In the genomic region with DNA sequence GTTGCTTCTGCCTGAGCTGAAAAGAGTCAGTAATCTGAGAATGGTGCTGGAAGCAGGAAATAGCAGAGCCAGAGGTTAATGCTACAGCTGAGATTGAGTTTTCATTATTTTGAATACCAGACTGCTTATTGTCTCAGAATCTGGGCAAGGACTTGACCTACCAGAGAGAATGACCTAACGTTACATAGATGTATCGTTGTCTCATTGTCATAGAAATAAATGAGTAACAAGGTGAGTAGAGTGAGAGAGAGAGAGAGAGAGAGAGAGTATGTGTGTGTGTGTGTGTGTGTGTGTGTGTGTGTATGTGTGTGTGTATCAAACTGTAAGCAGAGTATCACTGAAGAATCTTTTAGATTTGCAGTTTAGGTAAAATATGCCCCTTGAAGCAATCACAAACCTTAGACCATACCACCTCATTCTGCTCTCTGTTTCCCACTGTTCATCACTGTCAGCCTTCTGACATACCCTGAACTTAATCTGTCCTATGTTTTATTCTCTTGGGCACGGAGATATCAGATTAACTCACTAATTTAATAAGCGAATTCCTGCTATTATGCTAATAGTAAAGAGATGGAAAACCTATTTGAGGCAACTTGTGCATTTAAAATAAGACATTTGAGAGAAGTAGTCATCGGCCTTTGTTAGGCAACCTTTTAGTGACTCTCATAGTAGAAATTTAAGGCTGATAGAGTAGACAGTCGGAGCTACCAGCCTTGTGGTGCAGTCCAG, we compare ENCODE assay signal across 10 cellular contexts.
A peak's percentile ranks its signal among the peaks of the same experiment; 100 is the strongest.
DNase-seq lines count a peak whose midpoint lies in the region; ATAC-seq and TF ChIP-seq lines count a peak whose summit lies in the region.
"Had no signal": no experiment of that assay in that cellular context is flagged by ENCODE, and none has a peak within 500 bp of the region (broad histone marks: within the 10 kb centered on the region; RNA-seq: fewer than 3 reads in every experiment).

No MANE protein-coding gene starts in this region.

- peaks cover 3% of the 10 kb centered on the region for H3K4me1 ChIP-seq in upper lobe of right lung

- H3K27ac Mint-ChIP-seq in endothelial cell (ENCODE audit: unreplicated experiment): peak overlapping the region; percentile 13

- H3K9me3 Mint-ChIP-seq in endothelial cell (ENCODE audit: unreplicated experiment): no peaks in the 10 kb centered on the region

- H3K4me1 Mint-ChIP-seq in endothelial cell (ENCODE audit: unreplicated experiment): peaks cover 12% of the 10 kb centered on the region

- peaks cover 1% of the 10 kb centered on the region for H3K27me3 Mint-ChIP-seq in endothelial cell (ENCODE audit: unreplicated experiment)

- peaks cover 20% of the 10 kb centered on the region for H3K36me3 ChIP-seq in upper lobe of right lung

- peak; percentile 86 for DNase-seq in Caki2 (ENCODE audit: low read depth)
- DNase-seq in RKO (ENCODE audit: low spot score): peak; percentile 33
- DNase-seq in endothelial cell (ENCODE audit: low spot score): no peak
- DNase-seq in non-pigmented ciliary epithelial cell (ENCODE audit: low read depth): peak; percentile 89
- DNase-seq in upper lobe of right lung: no peak
- DNase-seq in posterior cingulate gyrus: no peak
- DNase-seq: heart right ventricle, NCI-H146 had no signal

- H3K36me3 Mint-ChIP-seq in endothelial cell (ENCODE audit: low read depth, unreplicated experiment): peaks cover 40% of the 10 kb centered on the region

- in situ Hi-C loops in Caki2 (cut with HindIII; ENCODE audit: low pct_unique_long_range_greater_than_20kb, low sequenced_read_pairs): no loop called here

- intact Hi-C loops in upper lobe of right lung (cut with DNase I): no loop called here
- intact Hi-C loops in posterior cingulate gyrus (cut with DNase I): no loop called here

- H3K4me3 ChIP-seq in upper lobe of right lung: no peak overlapping the region
- H3K4me3 ChIP-seq: heart right ventricle had no signal

- no peak overlapping the region for H3K4me3 Mint-ChIP-seq in endothelial cell (ENCODE audit: unreplicated experiment)

- H3K9me3 ChIP-seq in upper lobe of right lung: no peaks in the 10 kb centered on the region
- H3K9me3 ChIP-seq: heart right ventricle had no signal

- H3K27ac ChIP-seq in upper lobe of right lung: no peak overlapping the region

- TF ChIP-seq CTCF in endothelial cell (IDR thresholded peaks at IDR 0.05; ENCODE audit: unreplicated experiment): no peak
- TF ChIP-seq CTCF in upper lobe of right lung (IDR thresholded peaks at IDR 0.05): no peak

- ATAC-seq in HG02763 (IDR thresholded peaks at IDR 0.05; ENCODE audit: unreplicated experiment): no peak
- ATAC-seq in HG03108 (IDR thresholded peaks at IDR 0.05; ENCODE audit: unreplicated experiment): no peak
- ATAC-seq in upper lobe of right lung: no peak

- no peaks in the 10 kb centered on the region for H3K27me3 ChIP-seq in upper lobe of right lung
- H3K27me3 ChIP-seq: heart right ventricle had no signal

Comparison
In these comparisons a context has a peak if more than half of its experiments do, and no peak if none do; other contexts are left out.
1. DNase-seq: peak in Caki2 (single experiment), RKO (single experiment) and non-pigmented ciliary epithelial cell (single experiment); none in endothelial cell (single experiment), upper lobe of right lung (single experiment) and posterior cingulate gyrus (0 of 10).